Comparison of ENCODE assay signal across 8 cellular contexts in genomic region chr4:37685726-37686372, GRCh38. TPM values are rescaled to one million over a fixed set of nuclear protein-coding genes. Genes with fewer than 3 reads are reported as not detected.
DNase-seq lines count a peak whose midpoint lies in the region; ATAC-seq lines count a peak whose summit lies in the region.

No MANE protein-coding gene starts in this region.

- peak; percentile 23 for ATAC-seq in HG02642 (IDR thresholded peaks at IDR 0.05; ENCODE audit: poor library complexity, unreplicated experiment)

- intact Hi-C loops in posterior cingulate gyrus (cut with DNase I) = loop anchor here (5.0 to 10.0 kb wide), 3 partner anchors 81 to 981 kb away; no protein-coding TSS in a partner anchor

- peak; percentile 44 for DNase-seq in NCI-H82 (lab: John Stamatoyannopoulos, UW)
- no peak for DNase-seq in NCI-H82 treated with DMSO at 0.1 percent for 48 hours (lab: John Stamatoyannopoulos, UW; ENCODE audit: unreplicated experiment)
- DNase-seq in NCI-H526 (lab: John Stamatoyannopoulos, UW) = peak; percentile 26 to 85
- DNase-seq in activated effector memory CD4-positive, alpha-beta T cell treated with anti-CD3 and anti-CD28 coated beads, Interleukin-2, amount 50 U/mL, for 16 hours = peak; percentile 82
- DNase-seq in germinal center (ENCODE audit: low spot score) = peak; percentile 31
- DNase-seq in posterior cingulate gyrus = peak in 8 of 10 donors; percentile 16 to 87 (median 40)
- no peak for DNase-seq in SK-N-DZ (ENCODE audit: low spot score)

RNA-seq across cellular contexts. Expression of gene RELL1, which starts 0.3 kb away (rescaled TPM):
- polyA plus RNA-seq in SK-N-DZ (2014; cell fraction: cytosol; rRNA removed) = 9.5 and 11.1 TPM in 2 replicates
- polyA plus RNA-seq in SK-N-DZ (2014; cell fraction: nucleus; rRNA removed) = 2.5 and 9.1 TPM in 2 replicates

Comparison
In these comparisons a context has a peak if more than half of its experiments do, and no peak if none do; other contexts are left out.
1. DNase-seq: peak in NCI-H82 (single experiment), NCI-H526 (2 of 2), activated effector memory CD4-positive, alpha-beta T cell treated with anti-CD3 and anti-CD28 coated beads, Interleukin-2, amount 50 U/mL, for 16 hours (single experiment), germinal center (single experiment) and posterior cingulate gyrus (8 of 10); none in NCI-H82 treated with DMSO at 0.1 percent for 48 hours (single experiment) and SK-N-DZ (single experiment).